8 cellular contexts compared by ENCODE assay signal in the genomic region with DNA sequence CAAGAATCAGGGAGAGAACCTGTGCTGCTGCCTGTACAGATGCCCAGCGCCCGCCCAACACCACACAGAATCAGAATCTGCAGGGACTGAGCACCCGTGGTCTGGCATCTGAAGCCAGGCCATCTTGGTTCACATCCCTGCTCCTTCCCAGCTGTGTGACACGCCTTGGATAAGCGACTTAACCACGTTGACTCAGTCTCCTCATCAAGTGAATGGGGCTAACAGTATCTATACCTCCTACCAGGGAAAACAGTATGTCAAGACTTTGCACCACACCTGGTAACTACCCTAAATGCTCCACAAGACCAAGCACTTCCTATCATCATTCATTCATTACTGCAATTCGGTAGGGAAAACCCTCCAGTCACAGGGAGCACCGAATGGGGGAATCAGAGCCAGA. TPM values are rescaled to one million over a fixed set of nuclear protein-coding genes. Genes with fewer than 3 reads are reported as not detected.
DNase-seq lines count a peak whose midpoint lies in the region; ATAC-seq and TF ChIP-seq lines count a peak whose summit lies in the region.

No MANE protein-coding gene starts in this region.

- peaks cover 29 to 40% of the 10 kb centered on the region in 2 donors for H3K4me1 ChIP-seq in gastrocnemius medialis

- intact Hi-C loops in gastrocnemius medialis (cut with DNase I; ENCODE audit: low total_unique reads): loop anchor here (5.0 kb wide), 4 partner anchors 74 to 354 kb away; partner anchors contain the start of genes DUS3L, NDUFA11, SAFB and SAFB2

- ATAC-seq in T-helper 17 cell (no peak), gastrocnemius medialis (no peak), HG03521 (IDR thresholded peaks at IDR 0.05; ENCODE audit: unreplicated experiment) (no peak), HG02981 (IDR thresholded peaks at IDR 0.05; ENCODE audit: unreplicated experiment) (no peak)

- no peaks in the 10 kb centered on the region for H3K36me3 ChIP-seq in gastrocnemius medialis

- TF ChIP-seq CTCF in GM12875 (IDR thresholded peaks at IDR 0.05; ENCODE audit: borderline replicate concordance, insufficient read depth, low read depth, low read length) (no peak), foreskin fibroblast (IDR thresholded peaks at IDR 0.05; ENCODE audit: low read depth, low read length) (no peak), gastrocnemius medialis (IDR thresholded peaks at IDR 0.05 in 4 of 5, conservative IDR thresholded peaks at IDR 0.05 in 1 of 5) (no peak)

- in situ Hi-C loops in gastrocnemius medialis (cut with MboI; ENCODE audit: low sequenced_read_pairs in 4 of 4): no loop called here

- peak overlapping the region; percentile 98 for H3K4me3 Mint-ChIP-seq in T-helper 17 cell

- no peaks in the 10 kb centered on the region for H3K27me3 Mint-ChIP-seq in T-helper 17 cell

- H3K27me3 ChIP-seq in gastrocnemius medialis: no peaks in the 10 kb centered on the region

- no peaks in the 10 kb centered on the region for H3K9me3 ChIP-seq in T-helper 17 cell (ENCODE audit: control insufficient read depth, low read length, poor library complexity, severe bottlenecking)
- no peaks in the 10 kb centered on the region for H3K9me3 ChIP-seq in gastrocnemius medialis

- H3K27ac ChIP-seq in gastrocnemius medialis: peak overlapping the region; percentile 84 to 93 (median 90)

- H3K4me3 ChIP-seq in GM12875 (ENCODE audit: low read depth, low read length) (peak overlapping the region; percentile 97), foreskin fibroblast (ENCODE audit: low read depth in 1 of 2, low read length in 2 of 2) (peak overlapping the region; percentile 81 to 84), gastrocnemius medialis (peak overlapping the region; percentile 73 to 100 (median 88))

- peaks cover 45% of the 10 kb centered on the region for H3K4me1 Mint-ChIP-seq in T-helper 17 cell

- peaks cover 8% of the 10 kb centered on the region for H3K36me3 Mint-ChIP-seq in T-helper 17 cell (ENCODE audit: low read depth)

- no peak for DNase-seq in T-helper 17 cell
- DNase-seq in foreskin fibroblast: no peak
- no peak for DNase-seq in gastrocnemius medialis
- DNase-seq in NCI-H226: no peak
- DNase-seq in NCI-H1105 treated with DMSO at 0.1 percent for 48 hours (lab: John Stamatoyannopoulos, UW): no peak

- H3K27ac Mint-ChIP-seq in T-helper 17 cell: peak overlapping the region; percentile 95

- no peak for TF ChIP-seq POLR2A in gastrocnemius medialis (IDR thresholded peaks at IDR 0.05)

RNA-seq across cellular contexts. Expression of gene RANBP3, which starts 1.2 kb away (rescaled TPM):
- total RNA-seq in T-helper 17 cell (10 to 100 TPM; 76.8 to 86.9 TPM), gastrocnemius medialis (10 to 100 TPM; 37.4 to 74.3 (median 61.3) TPM)
